Comparison of ENCODE assay signal across 1 cellular context in the genomic region with DNA sequence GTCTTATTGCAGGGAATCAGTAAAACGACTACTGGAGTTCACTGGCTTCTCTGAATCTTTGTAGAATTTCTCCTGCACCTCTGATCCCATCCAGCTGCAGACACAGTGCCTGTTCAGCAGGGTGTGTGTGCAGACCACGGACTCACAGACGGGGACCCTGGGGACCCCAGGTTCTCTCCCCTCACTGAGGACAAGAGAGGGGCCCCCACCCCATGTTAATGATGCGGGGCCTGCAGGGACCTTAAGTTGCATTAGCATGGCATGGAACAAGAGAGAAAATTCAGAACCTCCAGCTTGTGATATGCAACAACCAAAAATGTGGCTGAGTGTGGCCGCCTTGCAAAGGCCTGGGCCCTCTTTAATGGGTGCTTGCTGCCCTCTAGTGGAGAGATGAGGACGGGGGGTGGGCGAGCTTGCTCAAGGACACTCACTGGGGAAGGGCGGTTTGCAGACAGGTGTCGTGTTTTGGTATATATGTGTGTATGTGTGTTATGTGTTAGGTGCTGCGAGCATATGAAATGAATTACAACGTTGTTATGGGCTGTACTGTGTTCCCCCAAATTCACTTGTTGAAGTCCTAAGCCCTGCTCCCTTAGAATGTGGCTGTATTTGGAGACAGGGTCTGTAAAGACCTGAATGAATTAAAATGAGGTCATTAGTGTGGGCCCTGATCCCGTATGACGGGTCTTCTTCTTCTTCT.
TF ChIP-seq lines count a peak whose summit lies in the region.

No MANE protein-coding gene starts in this region.

TF ChIP-seq in K562, 482 proteins besides CTCF, POLR2A, EP300 and RAD21 (continued from another document and continues in another):
- TF ChIP-seq, protein P1, sequence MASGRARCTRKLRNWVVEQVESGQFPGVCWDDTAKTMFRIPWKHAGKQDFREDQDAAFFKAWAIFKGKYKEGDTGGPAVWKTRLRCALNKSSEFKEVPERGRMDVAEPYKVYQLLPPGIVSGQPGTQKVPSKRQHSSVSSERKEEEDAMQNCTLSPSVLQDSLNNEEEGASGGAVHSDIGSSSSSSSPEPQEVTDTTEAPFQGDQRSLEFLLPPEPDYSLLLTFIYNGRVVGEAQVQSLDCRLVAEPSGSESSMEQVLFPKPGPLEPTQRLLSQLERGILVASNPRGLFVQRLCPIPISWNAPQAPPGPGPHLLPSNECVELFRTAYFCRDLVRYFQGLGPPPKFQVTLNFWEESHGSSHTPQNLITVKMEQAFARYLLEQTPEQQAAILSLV (tag; IDR thresholded peaks at IDR 0.05), result peak; percentile 75; the same call in 1 of the 2 replicates
- TF ChIP-seq, protein P2, sequence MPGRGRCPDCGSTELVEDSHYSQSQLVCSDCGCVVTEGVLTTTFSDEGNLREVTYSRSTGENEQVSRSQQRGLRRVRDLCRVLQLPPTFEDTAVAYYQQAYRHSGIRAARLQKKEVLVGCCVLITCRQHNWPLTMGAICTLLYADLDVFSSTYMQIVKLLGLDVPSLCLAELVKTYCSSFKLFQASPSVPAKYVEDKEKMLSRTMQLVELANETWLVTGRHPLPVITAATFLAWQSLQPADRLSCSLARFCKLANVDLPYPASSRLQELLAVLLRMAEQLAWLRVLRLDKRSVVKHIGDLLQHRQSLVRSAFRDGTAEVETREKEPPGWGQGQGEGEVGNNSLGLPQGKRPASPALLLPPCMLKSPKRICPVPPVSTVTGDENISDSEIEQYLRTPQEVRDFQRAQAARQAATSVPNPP (IDR thresholded peaks at IDR 0.05; ENCODE audit: borderline replicate concordance, insufficient read depth, insufficient read length), result no peak
- TF ChIP-seq TAF15 (IDR thresholded peaks at IDR 0.05; ENCODE audit: low read depth, low read length) (no peak), MIER1 (IDR thresholded peaks at IDR 0.05; ENCODE audit: low read depth) (no peak), NCOA6 (IDR thresholded peaks at IDR 0.05) (no peak), CXXC5 (CRISPR knock-in tag; IDR thresholded peaks at IDR 0.05) (0 out of 2 replicates have a peak, but pooled peaks have one; percentile 53), ZBTB17 (CRISPR knock-in tag; IDR thresholded peaks at IDR 0.05) (peak; percentile 54; the same call in 1 of the 2 replicates), ETS2 (tag; IDR thresholded peaks at IDR 0.05; ENCODE audit: borderline replicate concordance, poor library complexity, severe bottlenecking) (no peak), ZNF780A (CRISPR knock-in tag; IDR thresholded peaks at IDR 0.05) (no peak), CBFA2T3 (IDR thresholded peaks at IDR 0.05) (no peak), SNRNP70 (optimal IDR thresholded peaks at IDR 0.05; ENCODE audit: low read depth, low read length) (no peak), CHD1 (IDR thresholded peaks at IDR 0.05; ENCODE audit: low read length) (no peak), ZNF444 (CRISPR knock-in tag; IDR thresholded peaks at IDR 0.05) (no peak), ZNF408 (CRISPR knock-in tag; IDR thresholded peaks at IDR 0.05; ENCODE audit: low read depth) (no peak), ZNF699 (CRISPR knock-in tag; IDR thresholded peaks at IDR 0.05; ENCODE audit: insufficient replicate concordance) (no peak), ZNF707 (CRISPR knock-in tag; conservative IDR thresholded peaks at IDR 0.05) (no peak; the same call in 1 of the 2 replicates), LCOR (CRISPR knock-in tag; IDR thresholded peaks at IDR 0.05) (no peak), KLF1 (tag; IDR thresholded peaks at IDR 0.05) (peak; percentile 65; the same call in 1 of the 2 replicates), HCFC1 (IDR thresholded peaks at IDR 0.05; ENCODE audit: low read depth, low read length) (peak; percentile 60), ZNF184 (CRISPR knock-in tag; IDR thresholded peaks at IDR 0.05) (no peak), ZFP30 (CRISPR knock-in tag; IDR thresholded peaks at IDR 0.05; ENCODE audit: borderline replicate concordance) (no peak), SMAD2 (IDR thresholded peaks at IDR 0.05; ENCODE audit: low read depth, low read length) (no peak), HOXB6 (CRISPR knock-in tag; IDR thresholded peaks at IDR 0.05; ENCODE audit: borderline replicate concordance) (no peak; the same call in 1 of the 2 replicates), NCOA4 (IDR thresholded peaks at IDR 0.05; ENCODE audit: partially characterized antibody) (no peak), BRD9 (IDR thresholded peaks at IDR 0.05; ENCODE audit: low read depth, partially characterized antibody) (peak; percentile 57), FOXP1 (CRISPR knock-in tag; IDR thresholded peaks at IDR 0.05) (no peak), HIVEP1 (CRISPR knock-in tag; IDR thresholded peaks at IDR 0.05) (0 out of 2 replicates have a peak, but pooled peaks have one; percentile 55), GTF2E2 (tag; IDR thresholded peaks at IDR 0.05) (no peak), LEF1 (IDR thresholded peaks at IDR 0.05) (0 out of 2 replicates have a peak, but pooled peaks have one; percentile 28), RBBP5 (IDR thresholded peaks at IDR 0.05; ENCODE audit: borderline replicate concordance, insufficient read depth, low read length, poor library complexity, severe bottlenecking) (no peak), CHCHD3 (CRISPR knock-in tag; IDR thresholded peaks at IDR 0.05) (0 out of 2 replicates have a peak, but pooled peaks have one; percentile 57), NR2C2 (CRISPR knock-in tag; IDR thresholded peaks at IDR 0.05) (peak; percentile 77), NR2C2 (tag; IDR thresholded peaks at IDR 0.05) (no peak), IFI16 (CRISPR knock-in tag; IDR thresholded peaks at IDR 0.05) (no peak), ZBED1 (IDR thresholded peaks at IDR 0.05) (no peak), FOS (IDR thresholded peaks at IDR 0.05; ENCODE audit: extremely low read depth, insufficient read length) (no peak), MED1 (CRISPR knock-in tag; IDR thresholded peaks at IDR 0.05; ENCODE audit: borderline replicate concordance) (no peak), BMI1 (IDR thresholded peaks at IDR 0.05; ENCODE audit: low read length) (no peak), HLTF (IDR thresholded peaks at IDR 0.05) (peak; percentile 80; the same call in 1 of the 2 replicates)
- TF ChIP-seq, protein P3, sequence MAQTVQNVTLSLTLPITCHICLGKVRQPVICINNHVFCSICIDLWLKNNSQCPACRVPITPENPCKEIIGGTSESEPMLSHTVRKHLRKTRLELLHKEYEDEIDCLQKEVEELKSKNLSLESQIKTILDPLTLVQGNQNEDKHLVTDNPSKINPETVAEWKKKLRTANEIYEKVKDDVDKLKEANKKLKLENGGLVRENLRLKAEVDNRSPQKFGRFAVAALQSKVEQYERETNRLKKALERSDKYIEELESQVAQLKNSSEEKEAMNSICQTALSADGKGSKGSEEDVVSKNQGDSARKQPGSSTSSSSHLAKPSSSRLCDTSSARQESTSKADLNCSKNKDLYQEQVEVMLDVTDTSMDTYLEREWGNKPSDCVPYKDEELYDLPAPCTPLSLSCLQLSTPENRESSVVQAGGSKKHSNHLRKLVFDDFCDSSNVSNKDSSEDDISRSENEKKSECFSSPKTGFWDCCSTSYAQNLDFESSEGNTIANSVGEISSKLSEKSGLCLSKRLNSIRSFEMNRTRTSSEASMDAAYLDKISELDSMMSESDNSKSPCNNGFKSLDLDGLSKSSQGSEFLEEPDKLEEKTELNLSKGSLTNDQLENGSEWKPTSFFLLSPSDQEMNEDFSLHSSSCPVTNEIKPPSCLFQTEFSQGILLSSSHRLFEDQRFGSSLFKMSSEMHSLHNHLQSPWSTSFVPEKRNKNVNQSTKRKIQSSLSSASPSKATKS (CRISPR knock-in tag; IDR thresholded peaks at IDR 0.05), result no peak
- TF ChIP-seq, protein P4, sequence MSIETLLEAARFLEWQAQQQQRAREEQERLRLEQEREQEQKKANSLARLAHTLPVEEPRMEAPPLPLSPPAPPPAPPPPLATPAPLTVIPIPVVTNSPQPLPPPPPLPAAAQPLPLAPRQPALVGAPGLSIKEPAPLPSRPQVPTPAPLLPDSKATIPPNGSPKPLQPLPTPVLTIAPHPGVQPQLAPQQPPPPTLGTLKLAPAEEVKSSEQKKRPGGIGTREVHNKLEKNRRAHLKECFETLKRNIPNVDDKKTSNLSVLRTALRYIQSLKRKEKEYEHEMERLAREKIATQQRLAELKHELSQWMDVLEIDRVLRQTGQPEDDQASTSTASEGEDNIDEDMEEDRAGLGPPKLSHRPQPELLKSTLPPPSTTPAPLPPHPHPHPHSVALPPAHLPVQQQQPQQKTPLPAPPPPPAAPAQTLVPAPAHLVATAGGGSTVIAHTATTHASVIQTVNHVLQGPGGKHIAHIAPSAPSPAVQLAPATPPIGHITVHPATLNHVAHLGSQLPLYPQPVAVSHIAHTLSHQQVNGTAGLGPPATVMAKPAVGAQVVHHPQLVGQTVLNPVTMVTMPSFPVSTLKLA (conservative IDR thresholded peaks at IDR 0.05), result peak in 1 of 2 experiments; percentile 68; a peak in 2 of 4 replicates
- TF ChIP-seq, protein P5, sequence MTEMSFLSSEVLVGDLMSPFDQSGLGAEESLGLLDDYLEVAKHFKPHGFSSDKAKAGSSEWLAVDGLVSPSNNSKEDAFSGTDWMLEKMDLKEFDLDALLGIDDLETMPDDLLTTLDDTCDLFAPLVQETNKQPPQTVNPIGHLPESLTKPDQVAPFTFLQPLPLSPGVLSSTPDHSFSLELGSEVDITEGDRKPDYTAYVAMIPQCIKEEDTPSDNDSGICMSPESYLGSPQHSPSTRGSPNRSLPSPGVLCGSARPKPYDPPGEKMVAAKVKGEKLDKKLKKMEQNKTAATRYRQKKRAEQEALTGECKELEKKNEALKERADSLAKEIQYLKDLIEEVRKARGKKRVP (CRISPR knock-in tag; IDR thresholded peaks at IDR 0.05), result peak; percentile 1; the same call in 1 of the 2 replicates
- TF ChIP-seq, protein P6, sequence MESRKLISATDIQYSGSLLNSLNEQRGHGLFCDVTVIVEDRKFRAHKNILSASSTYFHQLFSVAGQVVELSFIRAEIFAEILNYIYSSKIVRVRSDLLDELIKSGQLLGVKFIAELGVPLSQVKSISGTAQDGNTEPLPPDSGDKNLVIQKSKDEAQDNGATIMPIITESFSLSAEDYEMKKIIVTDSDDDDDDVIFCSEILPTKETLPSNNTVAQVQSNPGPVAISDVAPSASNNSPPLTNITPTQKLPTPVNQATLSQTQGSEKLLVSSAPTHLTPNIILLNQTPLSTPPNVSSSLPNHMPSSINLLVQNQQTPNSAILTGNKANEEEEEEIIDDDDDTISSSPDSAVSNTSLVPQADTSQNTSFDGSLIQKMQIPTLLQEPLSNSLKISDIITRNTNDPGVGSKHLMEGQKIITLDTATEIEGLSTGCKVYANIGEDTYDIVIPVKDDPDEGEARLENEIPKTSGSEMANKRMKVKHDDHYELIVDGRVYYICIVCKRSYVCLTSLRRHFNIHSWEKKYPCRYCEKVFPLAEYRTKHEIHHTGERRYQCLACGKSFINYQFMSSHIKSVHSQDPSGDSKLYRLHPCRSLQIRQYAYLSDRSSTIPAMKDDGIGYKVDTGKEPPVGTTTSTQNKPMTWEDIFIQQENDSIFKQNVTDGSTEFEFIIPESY (CRISPR knock-in tag; IDR thresholded peaks at IDR 0.05), result no peak
- TF ChIP-seq, protein P7, sequence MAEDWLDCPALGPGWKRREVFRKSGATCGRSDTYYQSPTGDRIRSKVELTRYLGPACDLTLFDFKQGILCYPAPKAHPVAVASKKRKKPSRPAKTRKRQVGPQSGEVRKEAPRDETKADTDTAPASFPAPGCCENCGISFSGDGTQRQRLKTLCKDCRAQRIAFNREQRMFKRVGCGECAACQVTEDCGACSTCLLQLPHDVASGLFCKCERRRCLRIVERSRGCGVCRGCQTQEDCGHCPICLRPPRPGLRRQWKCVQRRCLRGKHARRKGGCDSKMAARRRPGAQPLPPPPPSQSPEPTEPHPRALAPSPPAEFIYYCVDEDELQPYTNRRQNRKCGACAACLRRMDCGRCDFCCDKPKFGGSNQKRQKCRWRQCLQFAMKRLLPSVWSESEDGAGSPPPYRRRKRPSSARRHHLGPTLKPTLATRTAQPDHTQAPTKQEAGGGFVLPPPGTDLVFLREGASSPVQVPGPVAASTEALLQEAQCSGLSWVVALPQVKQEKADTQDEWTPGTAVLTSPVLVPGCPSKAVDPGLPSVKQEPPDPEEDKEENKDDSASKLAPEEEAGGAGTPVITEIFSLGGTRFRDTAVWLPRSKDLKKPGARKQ (CRISPR knock-in tag; IDR thresholded peaks at IDR 0.05), result no peak
- TF ChIP-seq, protein P8, sequence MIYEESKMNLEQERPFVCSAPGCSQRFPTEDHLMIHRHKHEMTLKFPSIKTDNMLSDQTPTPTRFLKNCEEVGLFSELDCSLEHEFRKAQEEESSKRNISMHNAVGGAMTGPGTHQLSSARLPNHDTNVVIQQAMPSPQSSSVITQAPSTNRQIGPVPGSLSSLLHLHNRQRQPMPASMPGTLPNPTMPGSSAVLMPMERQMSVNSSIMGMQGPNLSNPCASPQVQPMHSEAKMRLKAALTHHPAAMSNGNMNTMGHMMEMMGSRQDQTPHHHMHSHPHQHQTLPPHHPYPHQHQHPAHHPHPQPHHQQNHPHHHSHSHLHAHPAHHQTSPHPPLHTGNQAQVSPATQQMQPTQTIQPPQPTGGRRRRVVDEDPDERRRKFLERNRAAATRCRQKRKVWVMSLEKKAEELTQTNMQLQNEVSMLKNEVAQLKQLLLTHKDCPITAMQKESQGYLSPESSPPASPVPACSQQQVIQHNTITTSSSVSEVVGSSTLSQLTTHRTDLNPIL (CRISPR knock-in tag; IDR thresholded peaks at IDR 0.05), result no peak
- TF ChIP-seq, protein P9, sequence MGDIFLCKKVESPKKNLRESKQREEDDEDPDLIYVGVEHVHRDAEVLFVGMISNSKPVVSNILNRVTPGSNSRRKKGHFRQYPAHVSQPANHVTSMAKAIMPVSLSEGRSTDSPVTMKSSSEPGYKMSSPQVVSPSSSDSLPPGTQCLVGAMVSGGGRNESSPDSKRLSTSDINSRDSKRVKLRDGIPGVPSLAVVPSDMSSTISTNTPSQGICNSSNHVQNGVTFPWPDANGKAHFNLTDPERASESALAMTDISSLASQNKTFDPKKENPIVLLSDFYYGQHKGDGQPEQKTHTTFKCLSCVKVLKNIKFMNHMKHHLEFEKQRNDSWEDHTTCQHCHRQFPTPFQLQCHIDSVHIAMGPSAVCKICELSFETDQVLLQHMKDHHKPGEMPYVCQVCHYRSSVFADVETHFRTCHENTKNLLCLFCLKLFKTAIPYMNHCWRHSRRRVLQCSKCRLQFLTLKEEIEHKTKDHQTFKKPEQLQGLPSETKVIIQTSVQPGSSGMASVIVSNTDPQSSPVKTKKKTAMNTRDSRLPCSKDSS (IDR thresholded peaks at IDR 0.05; ENCODE audit: low read depth, partially characterized antibody), result no peak
- TF ChIP-seq, protein P10, sequence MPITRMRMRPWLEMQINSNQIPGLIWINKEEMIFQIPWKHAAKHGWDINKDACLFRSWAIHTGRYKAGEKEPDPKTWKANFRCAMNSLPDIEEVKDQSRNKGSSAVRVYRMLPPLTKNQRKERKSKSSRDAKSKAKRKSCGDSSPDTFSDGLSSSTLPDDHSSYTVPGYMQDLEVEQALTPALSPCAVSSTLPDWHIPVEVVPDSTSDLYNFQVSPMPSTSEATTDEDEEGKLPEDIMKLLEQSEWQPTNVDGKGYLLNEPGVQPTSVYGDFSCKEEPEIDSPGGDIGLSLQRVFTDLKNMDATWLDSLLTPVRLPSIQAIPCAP (CRISPR knock-in tag; IDR thresholded peaks at IDR 0.05; ENCODE audit: borderline replicate concordance), result no peak
- TF ChIP-seq, protein P11, sequence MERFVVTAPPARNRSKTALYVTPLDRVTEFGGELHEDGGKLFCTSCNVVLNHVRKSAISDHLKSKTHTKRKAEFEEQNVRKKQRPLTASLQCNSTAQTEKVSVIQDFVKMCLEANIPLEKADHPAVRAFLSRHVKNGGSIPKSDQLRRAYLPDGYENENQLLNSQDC (CRISPR knock-in tag; IDR thresholded peaks at IDR 0.05), result no peak
